ENCODE assay signal across 8 cellular contexts in the genomic region with DNA sequence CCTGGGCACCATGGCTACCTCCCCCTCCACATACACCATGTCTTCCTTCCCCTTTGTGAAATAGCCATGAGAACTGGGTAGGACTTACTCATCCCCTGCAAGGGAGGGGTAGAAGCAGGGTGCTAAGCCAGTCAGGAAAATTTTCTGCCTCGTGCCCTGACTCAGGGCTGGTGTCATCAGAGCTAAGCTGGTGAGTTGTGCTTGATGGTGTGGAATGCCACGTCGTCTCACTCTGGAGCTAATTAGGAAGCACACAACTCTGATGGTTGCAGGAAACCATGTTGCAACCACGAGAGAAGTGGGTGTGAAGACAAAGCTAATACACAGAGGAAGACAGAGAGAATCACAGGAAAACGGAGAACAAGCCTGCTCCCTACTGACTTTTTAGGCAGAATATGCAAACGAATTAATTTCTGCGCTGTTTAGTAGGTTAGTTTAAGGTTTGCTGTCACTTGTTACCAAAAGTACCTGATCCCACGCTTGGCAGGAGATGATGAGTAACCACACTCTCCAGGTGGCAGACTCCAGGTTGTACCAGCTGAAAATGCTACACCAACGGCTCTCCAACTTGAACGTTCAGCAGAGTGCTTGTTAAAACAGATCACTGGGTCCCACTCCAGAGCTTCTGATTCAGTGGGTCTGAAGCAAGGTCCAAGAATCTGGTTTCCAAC. TPM values are rescaled to one million over a fixed set of nuclear protein-coding genes. Genes with fewer than 3 reads are reported as not detected.
DNase-seq lines count a peak whose midpoint lies in the region; ATAC-seq and TF ChIP-seq lines count a peak whose summit lies in the region.

No MANE protein-coding gene starts in this region.

- H3F3A ChIP-seq in Loucy (ENCODE audit: low read depth) = no peaks in the 10 kb centered on the region
- no peaks in the 10 kb centered on the region for H3F3A ChIP-seq in GM23338 (replicated peaks; ENCODE audit: low read depth)

- H3K4me1 ChIP-seq in Loucy (ENCODE audit: insufficient read depth, low read length, poor library complexity, severe bottlenecking) (no peaks in the 10 kb centered on the region), GM23338 (ENCODE audit: insufficient read depth) (no peaks in the 10 kb centered on the region)

- intact Hi-C loops in activated T-helper 2 cell treated with anti-CD3 and anti-CD28 coated beads, Interferon-gamma antibody, Interleukin-2, Interleukin-4, amounts not matched to agents 10 μg/mL and 5 μg/mL and 100 μg/mL, durations not matched to agents 14 hours and 24 hours and 36 hours (cut with micrococcal nuclease) = loop anchor here (1.0 to 2.0 kb wide), 2 partner anchors 19 to 41 kb away; no protein-coding TSS in a partner anchor

- no peak overlapping the region for H2AFZ ChIP-seq in Loucy (ENCODE audit: low read length)
- no peak overlapping the region for H2AFZ ChIP-seq in GM23338

- no peak overlapping the region for H3K4me3 ChIP-seq in Loucy (ENCODE audit: low read length, poor library complexity, severe bottlenecking)
- H3K4me3 ChIP-seq in GM23338 = no peak overlapping the region

- peak overlapping the region; percentile 58 for H3K4me3 Mint-ChIP-seq in activated T-helper 2 cell treated with anti-CD3 and anti-CD28 coated beads, Interferon-gamma antibody, Interleukin-2, Interleukin-4, amounts not matched to agents 10 μg/mL and 5 μg/mL and 100 μg/mL, durations not matched to agents 14 hours and 24 hours and 36 hours (ENCODE audit: low read depth)
- H3K4me3 Mint-ChIP-seq in GM23338 = no peak overlapping the region

- H3K79me2 ChIP-seq in Loucy (ENCODE audit: insufficient read depth, low read length) (peaks cover 80% of the 10 kb centered on the region), GM23338 (replicated peaks; ENCODE audit: insufficient read depth) (no peaks in the 10 kb centered on the region)

- TF ChIP-seq CTCF in Loucy (conservative IDR thresholded peaks at IDR 0.05; ENCODE audit: low read length) (no peak), GM23338 (conservative IDR thresholded peaks at IDR 0.05; ENCODE audit: low read depth in 2 of 2) (no peak)

- ATAC-seq in GM23338 = no peak
- no peak for ATAC-seq in HG03025 (IDR thresholded peaks at IDR 0.05; ENCODE audit: low FRiP score, unreplicated experiment)

- H3K4me2 ChIP-seq in Loucy (ENCODE audit: low read depth, low read length, poor library complexity, severe bottlenecking) (peak overlapping the region; percentile 7), GM23338 (no peak overlapping the region)

- H3K9me3 Mint-ChIP-seq in activated T-helper 2 cell treated with anti-CD3 and anti-CD28 coated beads, Interferon-gamma antibody, Interleukin-2, Interleukin-4, amounts not matched to agents 10 μg/mL and 5 μg/mL and 100 μg/mL, durations not matched to agents 14 hours and 24 hours and 36 hours = peaks cover 4% of the 10 kb centered on the region
- H3K9me3 Mint-ChIP-seq in GM23338 = peaks cover 17% of the 10 kb centered on the region

- H3K9me3 ChIP-seq in Loucy (ENCODE audit: insufficient read depth, low read depth, low read length) = no peaks in the 10 kb centered on the region

- H3K9me2 ChIP-seq in Loucy (replicated peaks; ENCODE audit: low read depth, low read length) (no peaks in the 10 kb centered on the region), GM23338 (ENCODE audit: insufficient read depth) (no peaks in the 10 kb centered on the region)

- no peak overlapping the region for H3K27ac ChIP-seq in GM23338 (ENCODE audit: low read depth)

- H3K9ac ChIP-seq in Loucy (ENCODE audit: low read depth, low read length, poor library complexity, severe bottlenecking) = no peak overlapping the region

- peak overlapping the region; percentile 96 for H3K27ac Mint-ChIP-seq in activated T-helper 2 cell treated with anti-CD3 and anti-CD28 coated beads, Interferon-gamma antibody, Interleukin-2, Interleukin-4, amounts not matched to agents 10 μg/mL and 5 μg/mL and 100 μg/mL, durations not matched to agents 14 hours and 24 hours and 36 hours
- no peak overlapping the region for H3K27ac Mint-ChIP-seq in GM23338

- H4K20me1 ChIP-seq in Loucy (ENCODE audit: insufficient read depth, low read length, poor library complexity, severe bottlenecking) (peaks cover 6% of the 10 kb centered on the region), GM23338 (replicated peaks; ENCODE audit: insufficient read depth) (0 out of 2 replicates have a peak, but pooled peaks cover 3% of the 10 kb centered on the region)

- DNase-seq in A172 (ENCODE audit: low spot score) = peak; percentile 94
- DNase-seq in activated T-helper 2 cell treated with anti-CD3 and anti-CD28 coated beads, Interferon-gamma antibody, Interleukin-2, Interleukin-4, amounts not matched to agents 10 μg/mL and 5 μg/mL and 100 μg/mL, durations not matched to agents 14 hours and 24 hours and 36 hours (ENCODE audit: low spot score) = no peak
- DNase-seq in iris pigment epithelial cell (ENCODE audit: low read depth) = peak; percentile 97
- DNase-seq in stimulated activated CD8-positive, alpha-beta memory T cell treated with anti-CD3 and anti-CD28 coated beads, Interleukin-4, amount 100 ng/mL, for 48 hours = peak; percentile 69
- no peak for DNase-seq in GM23338 (ENCODE audit: low spot score)
- no peak for DNase-seq in NCI-H187 treated with DMSO at 0.1 percent for 48 hours (lab: John Stamatoyannopoulos, UW)

- no peaks in the 10 kb centered on the region for H3K27me3 Mint-ChIP-seq in activated T-helper 2 cell treated with anti-CD3 and anti-CD28 coated beads, Interferon-gamma antibody, Interleukin-2, Interleukin-4, amounts not matched to agents 10 μg/mL and 5 μg/mL and 100 μg/mL, durations not matched to agents 14 hours and 24 hours and 36 hours (ENCODE audit: low read depth)
- H3K27me3 Mint-ChIP-seq in GM23338 (ENCODE audit: insufficient read depth, low read depth, poor library complexity) = no peaks in the 10 kb centered on the region

- peaks cover 74% of the 10 kb centered on the region for H3K36me3 Mint-ChIP-seq in activated T-helper 2 cell treated with anti-CD3 and anti-CD28 coated beads, Interferon-gamma antibody, Interleukin-2, Interleukin-4, amounts not matched to agents 10 μg/mL and 5 μg/mL and 100 μg/mL, durations not matched to agents 14 hours and 24 hours and 36 hours (ENCODE audit: low read depth)
- H3K36me3 Mint-ChIP-seq in GM23338 (ENCODE audit: low read depth) = peaks cover 10% of the 10 kb centered on the region; the same call in 1 of the 3 replicates

- peaks cover 38% of the 10 kb centered on the region; the same call in 1 of the 2 replicates for H3K36me3 ChIP-seq in Loucy (ENCODE audit: insufficient read depth, low read length)
- H3K36me3 ChIP-seq in GM23338 (ENCODE audit: insufficient read depth) = no peaks in the 10 kb centered on the region

- H3K4me1 Mint-ChIP-seq in activated T-helper 2 cell treated with anti-CD3 and anti-CD28 coated beads, Interferon-gamma antibody, Interleukin-2, Interleukin-4, amounts not matched to agents 10 μg/mL and 5 μg/mL and 100 μg/mL, durations not matched to agents 14 hours and 24 hours and 36 hours (ENCODE audit: low read depth) = peaks cover 34% of the 10 kb centered on the region
- H3K4me1 Mint-ChIP-seq in GM23338 = no peaks in the 10 kb centered on the region

- H3K27me3 ChIP-seq in Loucy (ENCODE audit: insufficient read depth, low read length, poor library complexity, severe bottlenecking) (no peaks in the 10 kb centered on the region), GM23338 (ENCODE audit: insufficient read depth) (no peaks in the 10 kb centered on the region)

TF ChIP-seq in GM23338, 12 proteins besides CTCF, POLR2A, EP300 and RAD21 (continues in another document):
- no peak for TF ChIP-seq STAT1 (IDR thresholded peaks at IDR 0.05; ENCODE audit: unreplicated experiment)
- no peak for TF ChIP-seq JUNB (IDR thresholded peaks at IDR 0.05; ENCODE audit: unreplicated experiment)
- TF ChIP-seq, protein P1, sequence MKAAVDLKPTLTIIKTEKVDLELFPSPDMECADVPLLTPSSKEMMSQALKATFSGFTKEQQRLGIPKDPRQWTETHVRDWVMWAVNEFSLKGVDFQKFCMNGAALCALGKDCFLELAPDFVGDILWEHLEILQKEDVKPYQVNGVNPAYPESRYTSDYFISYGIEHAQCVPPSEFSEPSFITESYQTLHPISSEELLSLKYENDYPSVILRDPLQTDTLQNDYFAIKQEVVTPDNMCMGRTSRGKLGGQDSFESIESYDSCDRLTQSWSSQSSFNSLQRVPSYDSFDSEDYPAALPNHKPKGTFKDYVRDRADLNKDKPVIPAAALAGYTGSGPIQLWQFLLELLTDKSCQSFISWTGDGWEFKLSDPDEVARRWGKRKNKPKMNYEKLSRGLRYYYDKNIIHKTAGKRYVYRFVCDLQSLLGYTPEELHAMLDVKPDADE (IDR thresholded peaks at IDR 0.05) = no peak
- no peak for TF ChIP-seq CREB1 (CRISPR knock-in tag; IDR thresholded peaks at IDR 0.05; ENCODE audit: low read depth)
- TF ChIP-seq POLR2AphosphoS5 (IDR thresholded peaks at IDR 0.05; ENCODE audit: low read depth) = no peak
- no peak for TF ChIP-seq ZNF331 (CRISPR knock-in tag; IDR thresholded peaks at IDR 0.05; ENCODE audit: low read depth)
- no peak for TF ChIP-seq NANOG (IDR thresholded peaks at IDR 0.05; ENCODE audit: borderline replicate concordance)
- TF ChIP-seq EZH2 (IDR thresholded peaks at IDR 0.05; ENCODE audit: low read depth, unreplicated experiment) = no peak
- no peak for TF ChIP-seq ZNF114 (CRISPR knock-in tag; IDR thresholded peaks at IDR 0.05)

RNA-seq across cellular contexts. Expression of a gene that starts 54.5 kb away (rescaled TPM):
- 13.2 and 17.9 TPM in 2 replicates for total RNA-seq in A172 (2014; rRNA removed; shearing (Covaris generic))
- total RNA-seq in activated T-helper 2 cell treated with anti-CD3 and anti-CD28 coated beads, Interferon-gamma antibody, Interleukin-2, Interleukin-4, amounts not matched to agents 10 μg/mL and 5 μg/mL and 100 μg/mL, durations not matched to agents 14 hours and 24 hours and 36 hours = 102 and 105 TPM in 2 replicates
- total RNA-seq in GM23338 (2014; rRNA removed; shearing (Covaris generic)) = 17.8 and 19.6 TPM in 2 replicates
- 7.5 and 9.3 TPM in 2 replicates for polyA plus RNA-seq in GM23338 (2016; fragmentation: Nextera tagmentation; extraction: Ambion mirVana)

Comparison
In these comparisons a context has a peak if more than half of its experiments do, and no peak if none do; other contexts are left out.
1. DNase-seq: peak in A172 (single experiment), iris pigment epithelial cell (single experiment) and stimulated activated CD8-positive, alpha-beta memory T cell treated with anti-CD3 and anti-CD28 coated beads, Interleukin-4, amount 100 ng/mL, for 48 hours (single experiment); none in activated T-helper 2 cell treated with anti-CD3 and anti-CD28 coated beads, Interferon-gamma antibody, Interleukin-2, Interleukin-4, amounts not matched to agents 10 μg/mL and 5 μg/mL and 100 μg/mL, durations not matched to agents 14 hours and 24 hours and 36 hours (single experiment), GM23338 (single experiment) and NCI-H187 treated with DMSO at 0.1 percent for 48 hours (single experiment).